ENCODE assay signal across 21 cellular contexts in the genomic region with DNA sequence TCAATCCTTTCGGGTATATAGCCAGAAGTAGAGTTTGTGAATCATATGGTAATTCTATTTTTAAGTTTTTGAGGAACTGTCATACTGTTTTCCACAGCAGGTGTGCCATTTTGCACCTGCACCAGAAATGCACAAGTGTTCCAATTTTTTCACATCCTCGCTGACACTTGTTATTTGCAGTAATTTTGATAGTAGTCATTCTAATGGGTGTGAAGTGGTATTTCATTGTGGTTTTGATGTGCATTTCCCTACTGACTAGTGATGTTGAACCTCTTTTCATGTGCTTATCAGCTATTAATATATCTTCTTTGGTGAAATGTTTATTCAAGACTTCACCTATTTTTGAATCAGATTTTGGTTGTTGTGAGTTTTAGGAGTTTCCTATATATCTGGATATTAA. TPM values are rescaled to one million over a fixed set of nuclear protein-coding genes. Genes with fewer than 3 reads are reported as not detected.
DNase-seq lines count a peak whose midpoint lies in the region; ATAC-seq and TF ChIP-seq lines count a peak whose summit lies in the region.
"Had no signal": no experiment of that assay in that cellular context is flagged by ENCODE, and none has a peak within 500 bp of the region (broad histone marks: within the 10 kb centered on the region; RNA-seq: fewer than 3 reads in every experiment).

No MANE protein-coding gene starts in this region.

- H3K9me3 ChIP-seq in OCI-LY3 (ENCODE audit: insufficient read depth, low read length) (no peaks in the 10 kb centered on the region), trophoblast cell (ENCODE audit: insufficient read depth, low read depth, low read length) (no peaks in the 10 kb centered on the region)

- H3K27me3 Mint-ChIP-seq in stimulated activated naive CD8-positive, alpha-beta T cell treated with anti-CD3 and anti-CD28 coated beads, Interleukin-15, Interleukin-2, amounts not matched to agents 100 ng/mL and 50 ng/mL, for 24 hours, result peaks cover 16% of the 10 kb centered on the region
- H3K27me3 Mint-ChIP-seq in progenitor cell of endocrine pancreas, result peaks cover 6% of the 10 kb centered on the region

- no peak for ATAC-seq in stimulated activated naive CD8-positive, alpha-beta T cell treated with anti-CD3 and anti-CD28 coated beads, Interleukin-15, Interleukin-2, amounts not matched to agents 100 U/mL and 50 U/mL, for 24 hours
- no peak for ATAC-seq in GM21825 (IDR thresholded peaks at IDR 0.05; ENCODE audit: unreplicated experiment)
- ATAC-seq: GM12878, GM23338, HCT116 had no signal

- H3K9me3 Mint-ChIP-seq in stimulated activated naive CD8-positive, alpha-beta T cell treated with anti-CD3 and anti-CD28 coated beads, Interleukin-15, Interleukin-2, amounts not matched to agents 100 ng/mL and 50 ng/mL, for 24 hours, result no peaks in the 10 kb centered on the region
- H3K9me3 Mint-ChIP-seq in progenitor cell of endocrine pancreas (ENCODE audit: low read depth), result no peaks in the 10 kb centered on the region
- H3K9me3 Mint-ChIP-seq: CD4-positive, alpha-beta T cell; H9 had no signal

- no peak overlapping the region for H2BK12ac ChIP-seq in trophoblast cell (ENCODE audit: low read length)

- no peak overlapping the region for H2BK5ac ChIP-seq in trophoblast cell (ENCODE audit: low read depth, low read length, poor library complexity)

- peak overlapping the region; percentile 11; the same call in 1 of the 2 replicates for H3K27ac ChIP-seq in OCI-LY3 (ENCODE audit: low read length)
- no peak overlapping the region for H3K27ac ChIP-seq in trophoblast cell (ENCODE audit: low read depth, low read length)

- H3K27me3 ChIP-seq in OCI-LY3 (ENCODE audit: low read depth, low read length) (no peaks in the 10 kb centered on the region), trophoblast cell (ENCODE audit: insufficient read depth, low read length) (no peaks in the 10 kb centered on the region)

- H4K20me1 ChIP-seq in OCI-LY3 (ENCODE audit: insufficient read depth, low read length), result no peaks in the 10 kb centered on the region

- H3K4me1 Mint-ChIP-seq in stimulated activated naive CD8-positive, alpha-beta T cell treated with anti-CD3 and anti-CD28 coated beads, Interleukin-15, Interleukin-2, amounts not matched to agents 100 ng/mL and 50 ng/mL, for 24 hours (ENCODE audit: low read depth), result peaks cover 48% of the 10 kb centered on the region
- peaks cover 5% of the 10 kb centered on the region for H3K4me1 Mint-ChIP-seq in progenitor cell of endocrine pancreas (ENCODE audit: low read depth)

- no peak for DNase-seq in stimulated activated naive CD8-positive, alpha-beta T cell treated with anti-CD3 and anti-CD28 coated beads, Interleukin-15, Interleukin-2, amounts not matched to agents 100 U/mL and 50 U/mL, for 24 hours
- DNase-seq in progenitor cell of endocrine pancreas (ENCODE audit: low spot score, unreplicated experiment), result no peak
- DNase-seq in trophoblast cell, result no peak
- DNase-seq: CD4-positive, alpha-beta T cell; CD8-positive, alpha-beta memory T cell; DMS 273 treated with DMSO at 0.1 percent for 48 hours; DMS79; EL; GDM1; H9 had no signal

- H3K79me2 ChIP-seq in OCI-LY3 (ENCODE audit: low read length), result no peaks in the 10 kb centered on the region
- no peaks in the 10 kb centered on the region for H3K79me2 ChIP-seq in trophoblast cell (ENCODE audit: control insufficient read depth, insufficient read depth, low read length, poor library complexity)

- H3K4me1 ChIP-seq in OCI-LY3 (ENCODE audit: low read length) (peaks cover 32% of the 10 kb centered on the region), trophoblast cell (ENCODE audit: control insufficient read depth in 1 of 2, insufficient read depth in 2 of 2, low read length in 2 of 2) (peaks cover 0 to 4% of the 10 kb centered on the region in 2 experiments)

- no peak overlapping the region for H2AK5ac ChIP-seq in trophoblast cell (ENCODE audit: low read length)

- H3K4me3 ChIP-seq in OCI-LY3 (ENCODE audit: low read length) (no peak overlapping the region), trophoblast cell (ENCODE audit: low read depth, low read length) (no peak overlapping the region)
- H3K4me3 ChIP-seq: GM12878, GM23338 had no signal

- no peak overlapping the region for H3K14ac ChIP-seq in trophoblast cell (ENCODE audit: low read length)

- no peak overlapping the region for H3K4ac ChIP-seq in trophoblast cell (ENCODE audit: low read depth, low read length)

- no peaks in the 10 kb centered on the region for H3K36me3 ChIP-seq in OCI-LY3 (replicated peaks; ENCODE audit: low read depth, low read length)
- H3K36me3 ChIP-seq in trophoblast cell (ENCODE audit: control insufficient read depth in 1 of 2, insufficient read depth in 2 of 2, low read length in 2 of 2), result no peaks in the 10 kb centered on the region

- H4K12ac ChIP-seq in trophoblast cell (ENCODE audit: low read depth, low read length), result no peak overlapping the region

- no peaks in the 10 kb centered on the region for H3K36me3 Mint-ChIP-seq in stimulated activated naive CD8-positive, alpha-beta T cell treated with anti-CD3 and anti-CD28 coated beads, Interleukin-15, Interleukin-2, amounts not matched to agents 100 ng/mL and 50 ng/mL, for 24 hours (ENCODE audit: low read depth)
- no peaks in the 10 kb centered on the region for H3K36me3 Mint-ChIP-seq in progenitor cell of endocrine pancreas (ENCODE audit: insufficient read depth)
- H3K36me3 Mint-ChIP-seq: CD14-positive monocyte had no signal

- no peak for TF ChIP-seq CTCF in OCI-LY3 (IDR thresholded peaks at IDR 0.05; ENCODE audit: low read depth, low read length)
- TF ChIP-seq CTCF in progenitor cell of endocrine pancreas (IDR thresholded peaks at IDR 0.05; ENCODE audit: unreplicated experiment), result no peak

- H2BK120ac ChIP-seq in trophoblast cell (ENCODE audit: insufficient read depth, low read length, poor library complexity), result no peak overlapping the region

- H4K8ac ChIP-seq in trophoblast cell (ENCODE audit: low read depth, low read length), result no peak overlapping the region

- WGBS in trophoblast cell (ENCODE audit: extremely low coverage, insufficient coverage, insufficient read length), result no CpG with 5 or more reads among the region's 2 CpGs

- H3K4me2 ChIP-seq in OCI-LY3 (ENCODE audit: low read length), result peak overlapping the region; percentile 26
- H3K4me2 ChIP-seq in trophoblast cell (ENCODE audit: low read length), result no peak overlapping the region
- H3K4me2 ChIP-seq: GM23338 had no signal

- H3K79me1 ChIP-seq in trophoblast cell (ENCODE audit: low read length), result no peaks in the 10 kb centered on the region

- H3K9ac ChIP-seq in OCI-LY3 (ENCODE audit: low read length) (no peak overlapping the region), trophoblast cell (ENCODE audit: low read length) (no peak overlapping the region)

- no peak overlapping the region for H2AFZ ChIP-seq in OCI-LY3 (ENCODE audit: low read depth, low read length)
- no peak overlapping the region for H2AFZ ChIP-seq in trophoblast cell (ENCODE audit: insufficient read depth, low read length, poor library complexity)
- H2AFZ ChIP-seq: GM23338 had no signal

- H3K27ac Mint-ChIP-seq in stimulated activated naive CD8-positive, alpha-beta T cell treated with anti-CD3 and anti-CD28 coated beads, Interleukin-15, Interleukin-2, amounts not matched to agents 100 ng/mL and 50 ng/mL, for 24 hours, result peak overlapping the region; percentile 19
- H3K27ac Mint-ChIP-seq in progenitor cell of endocrine pancreas, result peak overlapping the region; percentile 38
- H3K27ac Mint-ChIP-seq: CD14-positive monocyte; CD4-positive, alpha-beta T cell; CD8-positive, alpha-beta memory T cell; GM23338; H9 had no signal

- H4K91ac ChIP-seq in trophoblast cell (ENCODE audit: low read depth, low read length), result no peak overlapping the region

- H3K18ac ChIP-seq in trophoblast cell (ENCODE audit: low read length), result no peak overlapping the region

- H3K23ac ChIP-seq in trophoblast cell (ENCODE audit: low read length), result no peak overlapping the region

- no peak overlapping the region for H3K4me3 Mint-ChIP-seq in stimulated activated naive CD8-positive, alpha-beta T cell treated with anti-CD3 and anti-CD28 coated beads, Interleukin-15, Interleukin-2, amounts not matched to agents 100 ng/mL and 50 ng/mL, for 24 hours
- no peak overlapping the region for H3K4me3 Mint-ChIP-seq in progenitor cell of endocrine pancreas (ENCODE audit: low read depth)
- H3K4me3 Mint-ChIP-seq: CD14-positive monocyte; CD4-positive, alpha-beta T cell; CD8-positive, alpha-beta memory T cell; GM23338; H9 had no signal

RNA-seq across cellular contexts. Expression of a gene that starts 29.1 kb away (rescaled TPM):
- 0.19 and 0.82 TPM in 2 replicates for total RNA-seq in progenitor cell of endocrine pancreas
- 0.11 and 0.16 TPM in 2 replicates for polyA plus RNA-seq in trophoblast cell (2013)
- total RNA-seq: A172, H4 had no signal
- polyA plus RNA-seq: CD14-positive monocyte had no signal

RNA-seq across cellular contexts. Expression of a gene that starts 43.1 kb away (rescaled TPM):
- not detected in 2 replicates for total RNA-seq in progenitor cell of endocrine pancreas
- not detected in 2 replicates for polyA plus RNA-seq in trophoblast cell (2013)
- total RNA-seq: A172; A673; CD4-positive, alpha-beta T cell; CD8-positive, alpha-beta memory T cell; GM12878; GM23338; H4; H9 had no signal
- polyA plus RNA-seq: BJ; CD14-positive monocyte; CD8-positive, alpha-beta memory T cell; GM12878; GM23338 had no signal
